ENCODE assay signal across 11 cellular contexts in genomic region chr17:77778636-77779524, GRCh38.
DNase-seq lines count a peak whose midpoint lies in the region; ATAC-seq and TF ChIP-seq lines count a peak whose summit lies in the region.
"Had no signal": no experiment of that assay in that cellular context is flagged by ENCODE, and none has a peak within 500 bp of the region (broad histone marks: within the 10 kb centered on the region; RNA-seq: fewer than 3 reads in every experiment).

No MANE protein-coding gene starts in this region.

- H3K4me1 ChIP-seq in muscle layer of duodenum (ENCODE audit: control insufficient read depth in 1 of 2, insufficient read depth in 2 of 2, low read length in 2 of 2): peaks cover 0 to 16% of the 10 kb centered on the region in 2 donors
- H3K4me1 ChIP-seq: SJCRH30 had no signal

- intact Hi-C loops in dorsolateral prefrontal cortex (cut with DNase I): loop anchor here (1.0 to 10.0 kb wide), 3 partner anchors 42 to 179 kb away; partner anchors contain the start of gene TNRC6C (in 2 of the 2)
- intact Hi-C loops in posterior vena cava (cut with DNase I): loop anchor here in 1 of 2 donors (5.0 kb wide), 1 partner anchor 422 kb away; no protein-coding TSS in a partner anchor

- H3K27ac ChIP-seq in dorsolateral prefrontal cortex (peak overlapping the region; percentile 19 to 91 (median 83)), muscle layer of duodenum (ENCODE audit: low read length) (peak overlapping the region; percentile 51)
- H3K27ac ChIP-seq: SJCRH30 had no signal

- H3K4me3 ChIP-seq in dorsolateral prefrontal cortex: peak overlapping the region in 51 of 59 donors; percentile 5 to 57 (median 32)
- H3K4me3 ChIP-seq in muscle layer of duodenum (ENCODE audit: low read depth in 1 of 2, low read length in 2 of 2): no peak overlapping the region
- H3K4me3 ChIP-seq: SJCRH30 had no signal

- no peaks in the 10 kb centered on the region for H3K36me3 ChIP-seq in muscle layer of duodenum (ENCODE audit: control insufficient read depth in 1 of 2, insufficient read depth in 2 of 2, low read length in 2 of 2)
- H3K36me3 ChIP-seq: SJCRH30 had no signal

- ATAC-seq in GM18870 (IDR thresholded peaks at IDR 0.05; ENCODE audit: unreplicated experiment) (no peak), GM21737 (IDR thresholded peaks at IDR 0.05; ENCODE audit: unreplicated experiment) (no peak)

- peak in 12 of 56 donors; percentile 7 to 30 (median 19) for TF ChIP-seq CTCF in dorsolateral prefrontal cortex (IDR thresholded peaks at IDR 0.05 in 54 of 56, conservative IDR thresholded peaks at IDR 0.05 in 2 of 56; ENCODE audit: low read depth in 1 of 56, partially characterized antibody in 56 of 56)

- DNase-seq in AG08396 (ENCODE audit: low spot score) (peak; percentile 52), NCI-H2196 (lab: John Stamatoyannopoulos, UW; ENCODE audit: unreplicated experiment) (peak; percentile 94), dorsolateral prefrontal cortex (peak; percentile 73 to 96 (median 92)), posterior vena cava (ENCODE audit: low spot score) (no peak)
- no peak for DNase-seq in activated CD4-positive, CD25-positive, alpha-beta regulatory T cell treated with anti-CD3 and anti-CD28 coated beads, Interleukin-2, amount 50 U/mL, for 72 hours
- DNase-seq: activated gamma-delta T cell; CD4-positive, alpha-beta memory T cell had no signal

- H3K9me3 ChIP-seq in muscle layer of duodenum (ENCODE audit: control insufficient read depth in 1 of 2, low read length in 2 of 2): no peaks in the 10 kb centered on the region
- H3K9me3 ChIP-seq: SJCRH30 had no signal

- H3K27me3 ChIP-seq in dorsolateral prefrontal cortex: no peaks in the 10 kb centered on the region
- no peaks in the 10 kb centered on the region for H3K27me3 ChIP-seq in muscle layer of duodenum (ENCODE audit: low read depth, low read length)

Comparison
In these comparisons a context has a peak if more than half of its experiments do, and no peak if none do; other contexts are left out.
1. DNase-seq: peak in AG08396 (single experiment), NCI-H2196 (single experiment) and dorsolateral prefrontal cortex (10 of 10); none in activated CD4-positive, CD25-positive, alpha-beta regulatory T cell treated with anti-CD3 and anti-CD28 coated beads, Interleukin-2, amount 50 U/mL, for 72 hours (single experiment) and posterior vena cava (single experiment).
2. H3K4me3 ChIP-seq: peak in dorsolateral prefrontal cortex (51 of 59); none in muscle layer of duodenum (0 of 2).